15 cellular contexts compared by ENCODE assay signal in the genomic region with DNA sequence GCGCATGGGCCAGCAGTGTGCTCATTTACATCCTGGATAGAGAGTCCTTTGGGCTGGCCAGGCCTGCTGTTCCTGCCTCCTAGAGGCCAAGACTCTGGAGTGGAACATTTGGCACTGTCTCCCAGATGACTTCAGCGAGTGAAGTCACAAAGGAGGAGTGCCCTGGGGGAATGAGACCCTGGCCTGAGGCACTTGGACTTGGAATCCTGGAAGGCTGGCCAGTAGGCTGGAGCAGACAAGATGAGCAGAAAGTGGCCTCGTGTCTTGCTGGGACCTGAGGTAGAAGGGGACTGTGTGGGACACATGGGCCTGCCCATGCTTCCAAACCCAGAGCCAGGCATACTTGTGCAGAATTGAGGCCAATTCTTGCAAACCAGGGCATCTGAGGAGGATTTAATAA. TPM values are rescaled to one million over a fixed set of nuclear protein-coding genes. Genes with fewer than 3 reads are reported as not detected.
DNase-seq lines count a peak whose midpoint lies in the region; ATAC-seq and TF ChIP-seq lines count a peak whose summit lies in the region.
"Had no signal": no experiment of that assay in that cellular context is flagged by ENCODE, and none has a peak within 500 bp of the region (broad histone marks: within the 10 kb centered on the region; RNA-seq: fewer than 3 reads in every experiment).

A gene with protein sequence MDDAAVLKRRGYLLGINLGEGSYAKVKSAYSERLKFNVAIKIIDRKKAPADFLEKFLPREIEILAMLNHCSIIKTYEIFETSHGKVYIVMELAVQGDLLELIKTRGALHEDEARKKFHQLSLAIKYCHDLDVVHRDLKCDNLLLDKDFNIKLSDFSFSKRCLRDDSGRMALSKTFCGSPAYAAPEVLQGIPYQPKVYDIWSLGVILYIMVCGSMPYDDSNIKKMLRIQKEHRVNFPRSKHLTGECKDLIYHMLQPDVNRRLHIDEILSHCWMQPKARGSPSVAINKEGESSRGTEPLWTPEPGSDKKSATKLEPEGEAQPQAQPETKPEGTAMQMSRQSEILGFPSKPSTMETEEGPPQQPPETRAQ (minus strand): TSS at position 101 of the 400 bp plus-strand sequence. CDS start 150 bp downstream, outside the sequence.

- H3K27me3 Mint-ChIP-seq in stimulated activated naive CD8-positive, alpha-beta T cell treated with anti-CD3 and anti-CD28 coated beads, Interleukin-15, amount 100 ng/mL, for 72 hours = no peaks in the 10 kb centered on the region
- H3K27me3 Mint-ChIP-seq: CD4-positive, alpha-beta T cell had no signal

- H3K4me2 ChIP-seq in neuronal stem cell (ENCODE audit: insufficient read depth, low read length, poor library complexity, severe bottlenecking) (no peak within 1 kb of the TSS), OCI-LY7 (ENCODE audit: low read length) (no peak within 1 kb of the TSS)
- H3K4me2 ChIP-seq: GM23338 had no signal

- no peak within 1 kb of the TSS for H2BK12ac ChIP-seq in neuronal stem cell (ENCODE audit: low read length)

- no peak within 1 kb of the TSS for H4K8ac ChIP-seq in neuronal stem cell (ENCODE audit: low read depth, low read length)

- no peak for DNase-seq in stimulated activated naive CD8-positive, alpha-beta T cell treated with anti-CD3 and anti-CD28 coated beads, Interleukin-15, amount 100 ng/mL, for 72 hours
- no peak for DNase-seq in stimulated activated naive CD8-positive, alpha-beta T cell treated with anti-CD3 and anti-CD28 coated beads, Interleukin-15, Interleukin-2, amounts not matched to agents 100 U/mL and 50 U/mL, for 24 hours
- peak; percentile 61 for DNase-seq in NCI-H446 treated with DMSO at 0.1 percent for 48 hours (lab: John Stamatoyannopoulos, UW)
- no peak for DNase-seq in neuronal stem cell (ENCODE audit: low spot score)
- no peak for DNase-seq in stimulated activated CD4-positive, alpha-beta T cell treated with anti-CD3 and anti-CD28 coated beads, Interleukin-12 subunit alpha, Interleukin-12 subunit beta, amount 100 ng/mL, for 4 hours
- no peak for DNase-seq in OCI-LY7 (ENCODE audit: low spot score)
- no peak for DNase-seq in activated T-cell treated with anti-CD3 and anti-CD28 coated beads, Interleukin-2, amount 50 U/mL, for 1 hour
- DNase-seq: ACHN; BE2C; C1 segment of cervical spinal cord; Caco-2; CD4-positive, alpha-beta T cell; HCEC 1CT had no signal

- H3K18ac ChIP-seq in neuronal stem cell (ENCODE audit: low read length) = peak within 1 kb of the TSS; percentile 45

- peaks cover 0 to 1% of the 10 kb centered on the region in 2 donors for H3K4me1 ChIP-seq in neuronal stem cell (ENCODE audit: control insufficient read depth in 2 of 2, insufficient read depth in 1 of 2, low read depth in 1 of 2, low read length in 2 of 2)
- H3K4me1 ChIP-seq in OCI-LY7 (ENCODE audit: insufficient read depth, low read length, poor library complexity, severe bottlenecking) = no peaks in the 10 kb centered on the region
- H3K4me1 ChIP-seq: BE2C, Caco-2 had no signal

- H3K14ac ChIP-seq in neuronal stem cell (ENCODE audit: low read length) = peak within 1 kb of the TSS; percentile 95

- H3K27me3 ChIP-seq in neuronal stem cell (ENCODE audit: control insufficient read depth in 3 of 3, insufficient read depth in 3 of 3, low read depth in 1 of 3, low read length in 3 of 3) = peaks cover 0 to 4% (median 0%) of the 10 kb centered on the region in 3 experiments
- H3K27me3 ChIP-seq: BE2C had no signal

- no peak within 1 kb of the TSS for H2BK15ac ChIP-seq in neuronal stem cell (ENCODE audit: low read length)

- WGBS in neuronal stem cell (ENCODE audit: extremely low coverage in 2 of 2, insufficient read length in 2 of 2, insufficient replicate concordance in 1 of 2), 2 donors = no CpG with 5 or more reads among the region's 3 CpGs

- CTCF ChIA-PET in OCI-LY7 (lab: Charles Lee; ENCODE audit: unreplicated experiment) = no interaction called here

- H3K27ac Mint-ChIP-seq in stimulated activated naive CD8-positive, alpha-beta T cell treated with anti-CD3 and anti-CD28 coated beads, Interleukin-15, amount 100 ng/mL, for 72 hours = no peak within 1 kb of the TSS
- H3K27ac Mint-ChIP-seq: CD4-positive, alpha-beta T cell; GM23338 had no signal

- POLR2A ChIA-PET in OCI-LY7 (lab: Charles Lee) = no interaction called here

- H3K4me3 ChIP-seq in neuronal stem cell (ENCODE audit: low read length in 2 of 2) = no peak within 1 kb of the TSS
- H3K4me3 ChIP-seq in OCI-LY7 (ENCODE audit: low read depth, low read length, poor library complexity, severe bottlenecking) = no peak within 1 kb of the TSS
- H3K4me3 ChIP-seq: GM23338 had no signal

- no peak within 1 kb of the TSS for H2BK120ac ChIP-seq in neuronal stem cell (ENCODE audit: low read depth, low read length)

- peak within 1 kb of the TSS; percentile 63 for H3K9ac ChIP-seq in neuronal stem cell (ENCODE audit: low read depth, low read length, poor library complexity)

- no peak within 1 kb of the TSS for H2BK5ac ChIP-seq in neuronal stem cell (ENCODE audit: low read length)

- TF ChIP-seq CTCF in OCI-LY7 (conservative IDR thresholded peaks at IDR 0.05; ENCODE audit: low read length) = no peak

- H3K9me3 ChIP-seq in neuronal stem cell (replicated peaks in 1 of 2; ENCODE audit: control insufficient read depth in 2 of 2, insufficient read depth in 1 of 2, low read depth in 1 of 2, low read length in 2 of 2) (no peaks in the 10 kb centered on the region), OCI-LY7 (ENCODE audit: low read length) (no peaks in the 10 kb centered on the region)
- H3K9me3 ChIP-seq: BE2C, Caco-2 had no signal

- no peaks in the 10 kb centered on the region for H4K20me1 ChIP-seq in OCI-LY7 (ENCODE audit: insufficient read depth, low read length)

- BruUV-seq in OCI-LY7 (replicated peaks; lab: Mats Ljungman, UMichigan) = no TSS peak

- H3K9me2 ChIP-seq in OCI-LY7 (ENCODE audit: insufficient read depth, low read length) = no peaks in the 10 kb centered on the region

- no peak within 1 kb of the TSS for H2AK5ac ChIP-seq in neuronal stem cell (ENCODE audit: low read depth, low read length)

- H3K4me3 Mint-ChIP-seq in stimulated activated naive CD8-positive, alpha-beta T cell treated with anti-CD3 and anti-CD28 coated beads, Interleukin-15, amount 100 ng/mL, for 72 hours = no peak within 1 kb of the TSS
- H3K4me3 Mint-ChIP-seq: CD4-positive, alpha-beta T cell; GM23338 had no signal

- no peaks in the 10 kb centered on the region for H3K79me1 ChIP-seq in neuronal stem cell (ENCODE audit: low read depth, low read length)

- no peak within 1 kb of the TSS for H2AFZ ChIP-seq in neuronal stem cell (ENCODE audit: low read length)
- H2AFZ ChIP-seq in OCI-LY7 (ENCODE audit: low read length) = no peak within 1 kb of the TSS
- H2AFZ ChIP-seq: GM23338 had no signal

- peak; percentile 23 for ATAC-seq in stimulated activated naive CD8-positive, alpha-beta T cell treated with anti-CD3 and anti-CD28 coated beads, Interleukin-15, amount 100 ng/mL, for 72 hours
- no peak for ATAC-seq in stimulated activated naive CD8-positive, alpha-beta T cell treated with anti-CD3 and anti-CD28 coated beads, Interleukin-15, Interleukin-2, amounts not matched to agents 100 U/mL and 50 U/mL, for 24 hours
- ATAC-seq: GM23338 had no signal

- H3K23ac ChIP-seq in neuronal stem cell (ENCODE audit: low read depth, low read length, poor library complexity) = peak within 1 kb of the TSS; percentile 56

- no peak within 1 kb of the TSS for H4K91ac ChIP-seq in neuronal stem cell (ENCODE audit: low read depth, low read length, poor library complexity)

- H3K27ac ChIP-seq in neuronal stem cell (replicated peaks; ENCODE audit: low read length) (no peak within 1 kb of the TSS), OCI-LY7 (ENCODE audit: low read depth, low read length, poor library complexity, severe bottlenecking) (no peak within 1 kb of the TSS)

- no peaks in the 10 kb centered on the region for H3K79me2 ChIP-seq in OCI-LY7 (ENCODE audit: insufficient read depth, low read depth, low read length)

- peaks cover 6% of the 10 kb centered on the region for H3K4me1 Mint-ChIP-seq in stimulated activated naive CD8-positive, alpha-beta T cell treated with anti-CD3 and anti-CD28 coated beads, Interleukin-15, amount 100 ng/mL, for 72 hours
- H3K4me1 Mint-ChIP-seq: GM23338 had no signal

- no peak within 1 kb of the TSS for H3K4ac ChIP-seq in neuronal stem cell (ENCODE audit: low read length)

- no peaks in the 10 kb centered on the region for H3K9me3 Mint-ChIP-seq in stimulated activated naive CD8-positive, alpha-beta T cell treated with anti-CD3 and anti-CD28 coated beads, Interleukin-15, amount 100 ng/mL, for 72 hours
- H3K9me3 Mint-ChIP-seq: CD4-positive, alpha-beta T cell; GM23338 had no signal

- H3K36me3 ChIP-seq in neuronal stem cell (replicated peaks in 1 of 2; ENCODE audit: control insufficient read depth in 2 of 2, insufficient read depth in 2 of 2, low read length in 2 of 2) = no peaks in the 10 kb centered on the region
- H3K36me3 ChIP-seq in OCI-LY7 (ENCODE audit: insufficient read depth, low read length) = no peaks in the 10 kb centered on the region
- H3K36me3 ChIP-seq: BE2C had no signal

- intact Hi-C loops in OCI-LY7 (cut with micrococcal nuclease; ENCODE audit: unreplicated experiment) = no loop called here

RNA-seq across cellular contexts. Expression of the gene that starts here (rescaled TPM):
- polyA plus RNA-seq in neuronal stem cell (2013, experiment 1 of 2) = not detected
- polyA plus RNA-seq in neuronal stem cell (2013, experiment 2 of 2) = not detected
- not detected in 2 replicates for total RNA-seq in OCI-LY7 (2014; rRNA removed; shearing (Covaris generic))
- total RNA-seq in OCI-LY7 (2022) = not detected in 2 replicates
- total RNA-seq: Caco-2; CD4-positive, alpha-beta T cell; HT-29 had no signal
- polyA plus RNA-seq: GM23338 had no signal
